8 cellular contexts compared by ENCODE assay signal in the genomic region with DNA sequence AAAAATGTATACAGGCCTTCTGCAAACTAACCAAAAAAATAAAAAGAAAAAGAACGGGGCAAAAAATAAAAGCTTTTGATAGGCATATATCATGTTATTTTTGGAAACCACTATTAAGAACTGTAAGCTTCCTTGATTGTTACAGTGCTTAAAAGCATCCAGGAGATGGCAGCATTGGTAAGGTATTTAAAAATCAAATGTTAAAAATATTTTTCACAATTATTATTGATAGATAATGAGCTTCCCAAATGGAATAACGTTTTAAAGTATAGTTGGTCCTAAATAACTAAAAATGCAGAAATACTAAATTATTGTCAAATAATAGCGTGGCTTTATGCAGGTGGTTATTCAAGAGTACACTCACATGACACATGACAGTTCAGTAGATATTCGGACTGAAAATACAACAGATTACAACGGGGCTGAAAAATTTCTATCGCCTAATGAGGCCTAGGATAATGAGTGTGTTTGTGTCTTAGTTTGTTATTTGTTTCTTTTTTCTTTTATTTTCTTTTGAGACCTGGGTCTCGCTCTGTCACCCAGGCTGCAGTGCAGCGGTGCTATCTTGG.
A peak's percentile ranks its signal among the peaks of the same experiment; 100 is the strongest.
DNase-seq lines count a peak whose midpoint lies in the region; ATAC-seq and TF ChIP-seq lines count a peak whose summit lies in the region.

No MANE protein-coding gene starts in this region.

- peaks cover 16 to 25% of the 10 kb centered on the region in 2 donors for H3K4me1 Mint-ChIP-seq in natural killer cell
- H3K4me1 Mint-ChIP-seq in natural killer cell treated with Interleukin-12 subunit alpha and Interleukin-12 subunit beta and Interleukin-15 and Interleukin-18, amount 100 ng/mL, for 72 hours (ENCODE audit: low read depth in 2 of 2): peaks cover 21% of the 10 kb centered on the region in 2 donors

- H3K27me3 Mint-ChIP-seq in natural killer cell (ENCODE audit: low read depth in 2 of 2): no peaks in the 10 kb centered on the region
- no peaks in the 10 kb centered on the region for H3K27me3 Mint-ChIP-seq in natural killer cell treated with Interleukin-12 subunit alpha and Interleukin-12 subunit beta and Interleukin-15 and Interleukin-18, amount 100 ng/mL, for 72 hours

- no peak overlapping the region for H3K4me3 Mint-ChIP-seq in natural killer cell
- H3K4me3 Mint-ChIP-seq in natural killer cell treated with Interleukin-12 subunit alpha and Interleukin-12 subunit beta and Interleukin-15 and Interleukin-18, amount 100 ng/mL, for 72 hours: no peak overlapping the region

- no peaks in the 10 kb centered on the region for H3K27me3 ChIP-seq in RWPE2 (ENCODE audit: insufficient read depth, poor library complexity, severe bottlenecking)
- no peaks in the 10 kb centered on the region for H3K27me3 ChIP-seq in sigmoid colon

- peak; percentile 47 to 63 (median 55) for ATAC-seq in natural killer cell
- ATAC-seq in natural killer cell treated with Interleukin-12 subunit alpha and Interleukin-12 subunit beta and Interleukin-15 and Interleukin-18, amount 100 ng/mL, for 72 hours: no peak
- no peak for ATAC-seq in RWPE2 (ENCODE audit: low read depth)

- no peak for DNase-seq in natural killer cell
- no peak for DNase-seq in natural killer cell treated with Interleukin-12 subunit alpha and Interleukin-12 subunit beta and Interleukin-15 and Interleukin-18, amount 100 ng/mL, for 72 hours (ENCODE audit: low spot score)
- no peak for DNase-seq in RWPE2 (ENCODE audit: low spot score)
- peak; percentile 74 for DNase-seq in fibroblast of peridontal ligament (ENCODE audit: extremely low read depth)
- no peak for DNase-seq in sigmoid colon
- no peak for DNase-seq in activated T-cell treated with anti-CD3 and anti-CD28 coated beads, Interleukin-2, amount 50 U/mL, for 48 hours
- DNase-seq in posterior vena cava (ENCODE audit: low spot score): no peak
- DNase-seq in activated gamma-delta T cell (lab: John Stamatoyannopoulos, UW): no peak

- intact Hi-C loops in natural killer cell (cut with micrococcal nuclease): loop anchor here (1.0 to 5.0 kb wide), 4 partner anchors 129 to 479 kb away; a partner anchor contains a TSS
- intact Hi-C loops in sigmoid colon (cut with DNase I): loop anchor here (2.0 to 10.0 kb wide), 4 partner anchors 179 to 756 kb away; no protein-coding TSS in a partner anchor
- intact Hi-C loops in posterior vena cava (cut with DNase I): no loop called here

- no peaks in the 10 kb centered on the region for H3K9me3 Mint-ChIP-seq in natural killer cell
- no peaks in the 10 kb centered on the region for H3K9me3 Mint-ChIP-seq in natural killer cell treated with Interleukin-12 subunit alpha and Interleukin-12 subunit beta and Interleukin-15 and Interleukin-18, amount 100 ng/mL, for 72 hours

- TF ChIP-seq POLR2A in sigmoid colon (IDR thresholded peaks at IDR 0.05): no peak

- H3K4me3 ChIP-seq in RWPE2 (ENCODE audit: severe bottlenecking): no peak overlapping the region
- H3K4me3 ChIP-seq in sigmoid colon: no peak overlapping the region

- H3K27ac ChIP-seq in RWPE2 (ENCODE audit: poor library complexity, severe bottlenecking) (no peak overlapping the region), sigmoid colon (no peak overlapping the region)

- 61 to 66% methylated on average over 8 of the region's 8 CpGs for WGBS in sigmoid colon, 2 donors

- H3K27ac Mint-ChIP-seq in natural killer cell: no peak overlapping the region
- H3K27ac Mint-ChIP-seq in natural killer cell treated with Interleukin-12 subunit alpha and Interleukin-12 subunit beta and Interleukin-15 and Interleukin-18, amount 100 ng/mL, for 72 hours: peak overlapping the region in 1 of 2 donors; percentile 6

- H3K36me3 ChIP-seq in RWPE2 (ENCODE audit: low read depth) (no peaks in the 10 kb centered on the region), sigmoid colon (no peaks in the 10 kb centered on the region)

- H3K9me3 ChIP-seq in RWPE2 (ENCODE audit: severe bottlenecking) (no peaks in the 10 kb centered on the region), sigmoid colon (peaks cover 0 to 7% (median 2%) of the 10 kb centered on the region in 4 donors)

- no peak for TF ChIP-seq EP300 in sigmoid colon (IDR thresholded peaks at IDR 0.05)

- TF ChIP-seq CTCF in natural killer cell (IDR thresholded peaks at IDR 0.05): peak; percentile 91
- peak; percentile 44 for TF ChIP-seq CTCF in RWPE2 (IDR thresholded peaks at IDR 0.05; ENCODE audit: poor library complexity, severe bottlenecking)
- peak; percentile 48 to 65 (median 58) for TF ChIP-seq CTCF in sigmoid colon (IDR thresholded peaks at IDR 0.05)

- no peaks in the 10 kb centered on the region for H3K4me1 ChIP-seq in RWPE2 (ENCODE audit: insufficient read depth, poor library complexity, severe bottlenecking)
- H3K4me1 ChIP-seq in sigmoid colon: peaks cover 0 to 3% (median 0%) of the 10 kb centered on the region in 4 donors

- H3K36me3 Mint-ChIP-seq in natural killer cell: no peaks in the 10 kb centered on the region
- H3K36me3 Mint-ChIP-seq in natural killer cell treated with Interleukin-12 subunit alpha and Interleukin-12 subunit beta and Interleukin-15 and Interleukin-18, amount 100 ng/mL, for 72 hours: no peaks in the 10 kb centered on the region

Comparison
In these comparisons a context has a peak if more than half of its experiments do, and no peak if none do; other contexts are left out.
1. ATAC-seq: peak in natural killer cell (3 of 3); none in natural killer cell treated with Interleukin-12 subunit alpha and Interleukin-12 subunit beta and Interleukin-15 and Interleukin-18, amount 100 ng/mL, for 72 hours (0 of 2) and RWPE2 (single experiment).
2. intact Hi-C loops: an anchor here in natural killer cell (1.0 to 5.0 kb wide) and sigmoid colon (2.0 to 10.0 kb wide); none called in posterior vena cava.
3. Peak in every context shown above with its lines, with median percentiles within 50 percentile points of each other: CTCF ChIP-seq.